Comparison of ENCODE assay signal across 8 cellular contexts in genomic region chr1:77977989-77978292, GRCh38. TPM values are rescaled to one million over a fixed set of nuclear protein-coding genes. Genes with fewer than 3 reads are reported as not detected.
DNase-seq lines count a peak whose midpoint lies in the region; ATAC-seq, FAIRE-seq and TF ChIP-seq lines count a peak whose summit lies in the region.

No MANE protein-coding gene starts in this region.

- no peaks in the 10 kb centered on the region for H3K27me3 ChIP-seq in mucosa of stomach (ENCODE audit: control insufficient read depth, insufficient read depth, low read length)

- no peak for TF ChIP-seq POLR2A in GM12892 (IDR thresholded peaks at IDR 0.05; ENCODE audit: low read depth, low read length)

- H3K36me3 ChIP-seq in mucosa of stomach (ENCODE audit: control insufficient read depth, insufficient read depth, low read length): no peaks in the 10 kb centered on the region

- H3K9me3 ChIP-seq in mucosa of stomach (ENCODE audit: control insufficient read depth, low read length): no peaks in the 10 kb centered on the region

- DNase-seq in AG09309 (ENCODE audit: low read depth) (no peak), NCI-H82 treated with DMSO at 0.1 percent for 48 hours (lab: John Stamatoyannopoulos, UW; ENCODE audit: unreplicated experiment) (no peak), GM12892 (ENCODE audit: insufficient read length) (no peak)
- no peak for DNase-seq in activated effector memory CD4-positive, alpha-beta T cell treated with Interleukin-2 at 50 U/mL for 16 hours

- H3K4me3 ChIP-seq in AG09309 (ENCODE audit: control insufficient read depth, low read depth, low read length) (peak overlapping the region; percentile 81), mucosa of stomach (ENCODE audit: low read length) (peak overlapping the region; percentile 66)

- H3K9ac ChIP-seq in mucosa of stomach (ENCODE audit: low read length): peak overlapping the region; percentile 94

- ATAC-seq in HG03354 (IDR thresholded peaks at IDR 0.05; ENCODE audit: poor library complexity, severe bottlenecking, unreplicated experiment) (peak; percentile 0), GM21717 (IDR thresholded peaks at IDR 0.05; ENCODE audit: unreplicated experiment) (no peak)

- H3K4me1 ChIP-seq in mucosa of stomach (ENCODE audit: control insufficient read depth, insufficient read depth, low read length): peaks cover 11% of the 10 kb centered on the region

- no peak for TF ChIP-seq CTCF in AG09309 (IDR thresholded peaks at IDR 0.05; ENCODE audit: control insufficient read depth, insufficient read depth, low read depth, low read length, missing control alignments)

- FAIRE-seq in colon (lab: Jason Lieb, UNC): peak; percentile 33
- FAIRE-seq in GM12892 (lab: Jason Lieb, UNC): no peak

RNA-seq across cellular contexts. Expression of gene FUBP1, which starts 0.9 kb away (rescaled TPM):
- polyA plus RNA-seq in GM12892 (2012; ENCODE audit: missing spikeins): 161 TPM

RNA-seq across cellular contexts. Expression of gene DNAJB4, which starts 26.8 kb away (rescaled TPM):
- 5.1 TPM for polyA plus RNA-seq in GM12892 (2012; ENCODE audit: missing spikeins)
